9 cellular contexts compared by ENCODE assay signal in the genomic region with DNA sequence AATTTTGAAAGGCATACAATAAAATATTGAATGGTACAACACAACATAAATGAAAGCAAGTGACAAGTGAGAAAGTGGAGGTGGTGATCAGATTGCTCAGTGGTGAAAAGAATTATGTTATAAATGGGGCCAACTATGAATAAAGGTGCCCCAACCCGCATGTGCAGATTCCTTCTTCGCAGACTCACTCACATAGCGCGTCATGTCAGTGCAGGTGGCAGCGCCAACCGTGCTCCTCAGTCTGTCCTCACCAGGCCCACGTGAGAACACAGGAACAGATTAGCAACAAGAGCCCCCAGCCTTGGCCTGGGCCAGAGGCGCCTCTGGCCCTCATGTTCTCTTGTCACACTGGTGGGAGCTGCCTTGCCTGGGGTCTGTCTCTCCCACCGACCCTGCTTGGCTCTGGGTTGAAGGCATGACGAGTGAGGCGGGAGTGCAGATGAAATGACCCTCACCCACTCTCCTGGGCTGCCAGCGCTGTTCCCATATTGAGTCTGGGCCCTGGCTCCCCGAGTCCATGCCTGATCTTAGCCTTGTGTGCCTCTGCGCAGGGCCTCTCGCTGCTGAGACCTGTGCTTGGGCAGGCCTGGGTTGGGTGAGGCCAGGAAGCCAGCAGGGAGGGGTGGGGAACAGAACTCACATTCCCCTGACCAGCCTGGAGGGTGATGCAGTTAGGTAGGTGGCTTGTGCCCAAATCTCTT. TPM values are rescaled to one million over a fixed set of nuclear protein-coding genes. Genes with fewer than 3 reads are reported as not detected.
DNase-seq lines count a peak whose midpoint lies in the region; ATAC-seq, FAIRE-seq and TF ChIP-seq lines count a peak whose summit lies in the region.
"Had no signal": no experiment of that assay in that cellular context is flagged by ENCODE, and none has a peak within 500 bp of the region (broad histone marks: within the 10 kb centered on the region; RNA-seq: fewer than 3 reads in every experiment).

No MANE protein-coding gene starts in this region.

- H2AFZ ChIP-seq in HepG2 (ENCODE audit: low read length) = no peak overlapping the region

- H3K4me1 ChIP-seq in HepG2 (ENCODE audit: insufficient read depth, low read length) = peaks cover 17% of the 10 kb centered on the region
- H3K4me1 ChIP-seq in right lobe of liver = peaks cover 0 to 8% (median 4%) of the 10 kb centered on the region in 4 donors
- H3K4me1 ChIP-seq in tibial artery = peaks cover 0 to 35% (median 22%) of the 10 kb centered on the region in 4 donors

- H3K4me1 Mint-ChIP-seq in activated T-helper 1 cell treated with anti-CD3 and anti-CD28 coated beads, Interleukin-12 subunit alpha, Interleukin-12 subunit beta, Interleukin-2, Interleukin-4 antibody, amounts not matched to agents 30 ng/mL and 10 ng/mL and 1 ng/mL, durations not matched to agents 14 hours and 24 hours and 36 hours (ENCODE audit: low read depth) = peaks cover 21% of the 10 kb centered on the region
- peaks cover 44% of the 10 kb centered on the region for H3K4me1 Mint-ChIP-seq in memory B cell

- no peak overlapping the region for H3K9ac ChIP-seq in HepG2 (ENCODE audit: insufficient read depth, low read depth, low read length)

- ATAC-seq in HepG2 = no peak
- no peak for ATAC-seq in right lobe of liver
- ATAC-seq in memory B cell (ENCODE audit: low read depth) = no peak
- no peak for ATAC-seq in left colon

- in situ Hi-C loops in HepG2 (cut with HindIII; ENCODE audit: extremely low pct_ligation_motif_present, low pct_unique_long_range_greater_than_20kb) = no loop called here

- no peak overlapping the region for H3K4me2 ChIP-seq in HepG2 (ENCODE audit: low read depth, low read length)

- POLR2A ChIA-PET in HepG2 (lab: Yijun Ruan, JAX) = no interaction called here

- no peaks in the 10 kb centered on the region for H4K20me1 ChIP-seq in HepG2 (ENCODE audit: insufficient read depth, low read length)

- peaks cover 0 to 2% of the 10 kb centered on the region in 2 experiments; a peak in 2 of 5 replicates for H3K36me3 ChIP-seq in HepG2 (replicated peaks in 1 of 2; ENCODE audit: control insufficient read depth in 1 of 2, insufficient read depth in 2 of 2, low read length in 2 of 2)
- peaks cover 0 to 5% (median 0%) of the 10 kb centered on the region in 4 donors for H3K36me3 ChIP-seq in right lobe of liver
- peaks cover 0 to 23% (median 0%) of the 10 kb centered on the region in 3 donors for H3K36me3 ChIP-seq in tibial artery
- H3K36me3 ChIP-seq: thyroid gland had no signal

- H3K9me3 ChIP-seq in HepG2 (ENCODE audit: low read length) (no peaks in the 10 kb centered on the region), right lobe of liver (no peaks in the 10 kb centered on the region), tibial artery (no peaks in the 10 kb centered on the region)
- H3K9me3 ChIP-seq: thyroid gland had no signal

- no peak for DNase-seq in HepG2 (ENCODE audit: low spot score)
- no peak for DNase-seq in right lobe of liver
- no peak for DNase-seq in activated T-helper 1 cell treated with anti-CD3 and anti-CD28 coated beads, Interleukin-12 subunit alpha, Interleukin-12 subunit beta, Interleukin-2, Interleukin-4 antibody, amounts not matched to agents 30 ng/mL and 10 ng/mL and 1 ng/mL, durations not matched to agents 14 hours and 24 hours and 36 hours (ENCODE audit: low spot score)
- DNase-seq in memory B cell (ENCODE audit: low spot score in 2 of 2) = no peak
- DNase-seq in DMS153 (lab: John Stamatoyannopoulos, UW) = no peak
- no peak for DNase-seq in tibial artery
- DNase-seq in left colon = no peak
- DNase-seq in AML-193 (lab: John Stamatoyannopoulos, UW) = no peak

- CTCF ChIA-PET in HepG2 (lab: Yijun Ruan, JAX; ENCODE audit: low intra/inter-chr PET ratio, low total read pairs) = no interaction called here

- no TSS peak for BruUV-seq in HepG2 (replicated peaks; lab: Mats Ljungman, UMichigan)

- H3K4me3 ChIP-seq in HepG2 (replicated peaks in 1 of 3; ENCODE audit: insufficient read depth in 1 of 3, low read depth in 2 of 3, low read length in 3 of 3) (no peak overlapping the region), right lobe of liver (no peak overlapping the region), tibial artery (no peak overlapping the region)

- FAIRE-seq in HepG2 (lab: Jason Lieb, UNC) = no peak

- no peaks in the 10 kb centered on the region for H3K9me3 Mint-ChIP-seq in activated T-helper 1 cell treated with anti-CD3 and anti-CD28 coated beads, Interleukin-12 subunit alpha, Interleukin-12 subunit beta, Interleukin-2, Interleukin-4 antibody, amounts not matched to agents 30 ng/mL and 10 ng/mL and 1 ng/mL, durations not matched to agents 14 hours and 24 hours and 36 hours
- H3K9me3 Mint-ChIP-seq in memory B cell = no peaks in the 10 kb centered on the region

- 98% methylated on average over 7 of the region's 15 CpGs for WGBS in HepG2 (ENCODE audit: low lambda C conversion rate)
- WGBS in right lobe of liver (ENCODE audit: insufficient coverage, low coverage, low lambda C conversion rate, missing lambda C conversion rate) = 100% methylated on average over 1 of the region's 15 CpGs

- intact Hi-C loops in HepG2 (cut with micrococcal nuclease; ENCODE audit: unreplicated experiment) = no loop called here
- intact Hi-C loops in right lobe of liver (cut with DNase I) = no loop called here
- intact Hi-C loops in activated T-helper 1 cell treated with anti-CD3 and anti-CD28 coated beads, Interleukin-12 subunit alpha, Interleukin-12 subunit beta, Interleukin-2, Interleukin-4 antibody, amounts not matched to agents 30 ng/mL and 10 ng/mL and 1 ng/mL, durations not matched to agents 14 hours and 24 hours and 36 hours (cut with micrococcal nuclease) = no loop called here
- intact Hi-C loops in tibial artery (cut with DNase I; ENCODE audit: low total_unique reads) = no loop called here
- intact Hi-C loops in left colon (cut with DNase I, micrococcal nuclease) = no loop called here

- H3K27me3 ChIP-seq in HepG2 (ENCODE audit: control insufficient read depth in 1 of 2, insufficient read depth in 2 of 2, low read length in 2 of 2) (no peaks in the 10 kb centered on the region), right lobe of liver (no peaks in the 10 kb centered on the region), tibial artery (no peaks in the 10 kb centered on the region)
- H3K27me3 ChIP-seq: thyroid gland had no signal

- no peak overlapping the region for H3K4me3 Mint-ChIP-seq in activated T-helper 1 cell treated with anti-CD3 and anti-CD28 coated beads, Interleukin-12 subunit alpha, Interleukin-12 subunit beta, Interleukin-2, Interleukin-4 antibody, amounts not matched to agents 30 ng/mL and 10 ng/mL and 1 ng/mL, durations not matched to agents 14 hours and 24 hours and 36 hours
- peak overlapping the region; percentile 21 for H3K4me3 Mint-ChIP-seq in memory B cell

- H3K36me3 Mint-ChIP-seq in activated T-helper 1 cell treated with anti-CD3 and anti-CD28 coated beads, Interleukin-12 subunit alpha, Interleukin-12 subunit beta, Interleukin-2, Interleukin-4 antibody, amounts not matched to agents 30 ng/mL and 10 ng/mL and 1 ng/mL, durations not matched to agents 14 hours and 24 hours and 36 hours (ENCODE audit: low read depth) = peaks cover 42% of the 10 kb centered on the region
- peaks cover 34% of the 10 kb centered on the region for H3K36me3 Mint-ChIP-seq in memory B cell

- no peak for TF ChIP-seq RAD21 in HepG2 (CRISPR knock-in tag; IDR thresholded peaks at IDR 0.05)

- no peak for TF ChIP-seq POLR2A in HepG2 (IDR thresholded peaks at IDR 0.05; ENCODE audit: insufficient read depth in 1 of 2, low read depth in 2 of 2, low read length in 2 of 2)
- TF ChIP-seq POLR2A in right lobe of liver (IDR thresholded peaks at IDR 0.05) = no peak

- TF ChIP-seq CTCF in HepG2 (CRISPR knock-in tag; IDR thresholded peaks at IDR 0.05) (no peak), right lobe of liver (IDR thresholded peaks at IDR 0.05) (no peak), tibial artery (IDR thresholded peaks at IDR 0.05) (no peak)

- TF ChIP-seq EP300 in HepG2 (IDR thresholded peaks at IDR 0.05; ENCODE audit: low read depth in 2 of 2, low read length in 2 of 2) (no peak), HepG2 (CRISPR knock-in tag; IDR thresholded peaks at IDR 0.05; ENCODE audit: borderline replicate concordance) (no peak)

- no peaks in the 10 kb centered on the region for H3K79me2 ChIP-seq in HepG2 (ENCODE audit: insufficient read depth, low read length)

- H3K27ac ChIP-seq in HepG2 (ENCODE audit: extremely low read length, insufficient read depth, low read length) (no peak overlapping the region), right lobe of liver (no peak overlapping the region), tibial artery (peak overlapping the region in 1 of 2 donors; percentile 86)

- peak overlapping the region; percentile 13 for H3K27ac Mint-ChIP-seq in activated T-helper 1 cell treated with anti-CD3 and anti-CD28 coated beads, Interleukin-12 subunit alpha, Interleukin-12 subunit beta, Interleukin-2, Interleukin-4 antibody, amounts not matched to agents 30 ng/mL and 10 ng/mL and 1 ng/mL, durations not matched to agents 14 hours and 24 hours and 36 hours
- H3K27ac Mint-ChIP-seq in memory B cell = no peak overlapping the region

- no peaks in the 10 kb centered on the region for H3K27me3 Mint-ChIP-seq in activated T-helper 1 cell treated with anti-CD3 and anti-CD28 coated beads, Interleukin-12 subunit alpha, Interleukin-12 subunit beta, Interleukin-2, Interleukin-4 antibody, amounts not matched to agents 30 ng/mL and 10 ng/mL and 1 ng/mL, durations not matched to agents 14 hours and 24 hours and 36 hours (ENCODE audit: insufficient read depth)
- H3K27me3 Mint-ChIP-seq in memory B cell = no peaks in the 10 kb centered on the region

RNA-seq across cellular contexts. Expression of a gene that starts 6.4 kb away (rescaled TPM):
- 0.79 and 6.2 TPM in 2 replicates for total RNA-seq in HepG2 (2016; rRNA removed; fragmentation: Illumina TruSeq; extraction: Trizol)
- total RNA-seq in HepG2 (2016; cell fraction: cytosol; rRNA removed; fragmentation: Illumina TruSeq; extraction: Trizol; ENCODE audit: low read depth) = 0.71 and 1.1 TPM in 2 replicates
- 0.88 and 6.5 TPM in 2 replicates for total RNA-seq in HepG2 (2016; cell fraction: insoluble cytoplasmic fraction; rRNA removed; fragmentation: Illumina TruSeq; extraction: Trizol)
- 0.93 and 2.4 TPM in 2 replicates for total RNA-seq in HepG2 (2016; cell fraction: membrane; rRNA removed; fragmentation: Illumina TruSeq; extraction: Trizol)
- 11.6 and 12.0 TPM in 2 replicates for total RNA-seq in HepG2 (2016; cell fraction: nucleus; rRNA removed; fragmentation: Illumina TruSeq; extraction: Trizol)
- polyA plus RNA-seq in HepG2 (2011; rRNA removed) = 14.8 and 19.3 TPM in 2 replicates
- polyA plus RNA-seq in HepG2 (2011; cell fraction: cytosol; rRNA removed) = 2.1 and 3.0 TPM in 2 replicates
- 251 and 263 TPM in 2 replicates for polyA plus RNA-seq in HepG2 (2011; cell fraction: nucleus; rRNA removed)
- 8.2 and 9.1 TPM in 2 replicates for polyA plus RNA-seq in HepG2 (2012)
- polyA plus RNA-seq in HepG2 (2016; cell fraction: cytosol; fragmentation: Illumina TruSeq; extraction: Trizol; ENCODE audit: low read depth) = 0.28 and 0.58 TPM in 2 replicates
- 0.75 and 1.2 TPM in 2 replicates for polyA plus RNA-seq in HepG2 (2016; cell fraction: insoluble cytoplasmic fraction; fragmentation: Illumina TruSeq; extraction: Trizol; ENCODE audit: low read depth)
- 0.56 and 0.72 TPM in 2 replicates for polyA plus RNA-seq in HepG2 (2016; cell fraction: membrane; fragmentation: Illumina TruSeq; extraction: Trizol; ENCODE audit: low read depth)
- 31.9 and 32.0 TPM in 2 replicates for polyA plus RNA-seq in HepG2 (2016; cell fraction: nucleus; fragmentation: Illumina TruSeq; extraction: Trizol; ENCODE audit: insufficient read depth, low read depth)
- polyA minus RNA-seq in HepG2 (2011; rRNA and poly(A)+ RNA removed; ENCODE audit: low replicate concordance) = 9.4 and 19.0 TPM in 2 replicates
- polyA minus RNA-seq in HepG2 (2011; cell fraction: cytosol; rRNA and poly(A)+ RNA removed) = 0.69 and 0.97 TPM in 2 replicates
- 25.1 and 27.8 TPM in 2 replicates for polyA minus RNA-seq in HepG2 (2011; cell fraction: nucleus; rRNA and poly(A)+ RNA removed)
- total RNA-seq in right lobe of liver = 10 to 100 TPM in 5 of 6 experiments, 1 to 10 TPM in 1; 8.6 to 23.8 (median 15.4) TPM
- total RNA-seq in activated T-helper 1 cell treated with anti-CD3 and anti-CD28 coated beads, Interleukin-12 subunit alpha, Interleukin-12 subunit beta, Interleukin-2, Interleukin-4 antibody, amounts not matched to agents 30 ng/mL and 10 ng/mL and 1 ng/mL, durations not matched to agents 14 hours and 24 hours and 36 hours = 69.2 and 71.1 TPM in 2 replicates
- 10 to 100 TPM; 44.4 to 54.2 TPM for total RNA-seq in left colon

RNA-seq across cellular contexts. Expression of a gene that starts 26.7 kb away (rescaled TPM):
- 248 and 341 TPM in 2 replicates for total RNA-seq in HepG2 (2016; rRNA removed; fragmentation: Illumina TruSeq; extraction: Trizol)
- 1,658 and 1,675 TPM in 2 replicates for total RNA-seq in HepG2 (2016; cell fraction: cytosol; rRNA removed; fragmentation: Illumina TruSeq; extraction: Trizol; ENCODE audit: low read depth)
- total RNA-seq in HepG2 (2016; cell fraction: insoluble cytoplasmic fraction; rRNA removed; fragmentation: Illumina TruSeq; extraction: Trizol) = 231 and 367 TPM in 2 replicates
- total RNA-seq in HepG2 (2016; cell fraction: membrane; rRNA removed; fragmentation: Illumina TruSeq; extraction: Trizol) = 1,130 and 1,245 TPM in 2 replicates
- 138 and 147 TPM in 2 replicates for total RNA-seq in HepG2 (2016; cell fraction: nucleus; rRNA removed; fragmentation: Illumina TruSeq; extraction: Trizol)
- polyA plus RNA-seq in HepG2 (2011; rRNA removed) = 260 and 311 TPM in 2 replicates
- polyA plus RNA-seq in HepG2 (2011; cell fraction: cytosol; rRNA removed) = 248 and 317 TPM in 2 replicates
- 146 and 149 TPM in 2 replicates for polyA plus RNA-seq in HepG2 (2011; cell fraction: nucleus; rRNA removed)
- polyA plus RNA-seq in HepG2 (2012) = 146 and 179 TPM in 2 replicates
- polyA plus RNA-seq in HepG2 (2016; cell fraction: cytosol; fragmentation: Illumina TruSeq; extraction: Trizol; ENCODE audit: low read depth) = 2,121 and 2,355 TPM in 2 replicates
- 324 and 400 TPM in 2 replicates for polyA plus RNA-seq in HepG2 (2016; cell fraction: insoluble cytoplasmic fraction; fragmentation: Illumina TruSeq; extraction: Trizol; ENCODE audit: low read depth)
- 1,491 and 1,549 TPM in 2 replicates for polyA plus RNA-seq in HepG2 (2016; cell fraction: membrane; fragmentation: Illumina TruSeq; extraction: Trizol; ENCODE audit: low read depth)
- 357 and 378 TPM in 2 replicates for polyA plus RNA-seq in HepG2 (2016; cell fraction: nucleus; fragmentation: Illumina TruSeq; extraction: Trizol; ENCODE audit: insufficient read depth, low read depth)
- polyA minus RNA-seq in HepG2 (2011; rRNA and poly(A)+ RNA removed; ENCODE audit: low replicate concordance) = 15.4 and 222 TPM in 2 replicates
- polyA minus RNA-seq in HepG2 (2011; cell fraction: cytosol; rRNA and poly(A)+ RNA removed) = 77.0 and 88.8 TPM in 2 replicates
- polyA minus RNA-seq in HepG2 (2011; cell fraction: nucleus; rRNA and poly(A)+ RNA removed) = 41.4 and 44.8 TPM in 2 replicates
- total RNA-seq in right lobe of liver = 100 to 1,000 TPM; 282 to 525 (median 330) TPM
- total RNA-seq in activated T-helper 1 cell treated with anti-CD3 and anti-CD28 coated beads, Interleukin-12 subunit alpha, Interleukin-12 subunit beta, Interleukin-2, Interleukin-4 antibody, amounts not matched to agents 30 ng/mL and 10 ng/mL and 1 ng/mL, durations not matched to agents 14 hours and 24 hours and 36 hours = 19.8 and 23.9 TPM in 2 replicates
- 100 to 1,000 TPM; 417 to 464 TPM for total RNA-seq in left colon
